In the genomic region with DNA sequence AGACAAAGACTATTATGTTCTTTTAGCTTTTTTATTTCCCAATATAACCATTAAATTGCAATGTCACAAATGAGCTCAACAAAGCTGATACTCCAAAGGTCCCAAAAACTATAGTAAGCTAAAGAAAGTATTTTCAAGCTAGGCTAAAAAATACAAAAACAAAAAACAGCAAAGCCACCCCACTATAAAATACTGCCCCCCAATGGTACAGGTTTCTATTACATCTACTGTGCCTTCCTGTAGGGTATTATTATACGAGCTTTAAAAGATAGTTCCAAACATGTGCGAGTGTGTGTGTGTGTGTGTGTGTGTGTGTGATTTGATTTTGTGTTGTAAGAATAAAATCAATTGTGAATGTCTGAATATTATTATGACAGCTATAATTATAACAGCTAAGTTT, we compare ENCODE assay signal across 10 cellular contexts. TPM values are rescaled to one million over a fixed set of nuclear protein-coding genes. Genes with fewer than 3 reads are reported as not detected.
A peak's percentile ranks its signal among the peaks of the same experiment; 100 is the strongest.
DNase-seq lines count a peak whose midpoint lies in the region; ATAC-seq and TF ChIP-seq lines count a peak whose summit lies in the region.
"Had no signal": no experiment of that assay in that cellular context is flagged by ENCODE, and none has a peak within 500 bp of the region (broad histone marks: within the 10 kb centered on the region; RNA-seq: fewer than 3 reads in every experiment).

No MANE protein-coding gene starts in this region.

- no peak for DNase-seq in activated T-cell treated with anti-CD3 and anti-CD28 coated beads, Interleukin-2, amount 50 U/mL, for 4 hours
- no peak for DNase-seq in activated T-cell treated with anti-CD3 and anti-CD28 coated beads, Interleukin-2, amount 50 U/mL, for 48 hours
- DNase-seq in NCI-H460 (ENCODE audit: extremely low read depth, low read depth) (peak; percentile 4), dermis blood vessel endothelial cell (peak; percentile 4), gastrocnemius medialis (no peak), NK-92 (lab: John Stamatoyannopoulos, UW; ENCODE audit: unreplicated experiment) (no peak), hepatic stellate cell (ENCODE audit: low spot score) (no peak)
- DNase-seq: islet precursor cell had no signal

- no peaks in the 10 kb centered on the region for H3K27me3 ChIP-seq in gastrocnemius medialis

- TF ChIP-seq CTCF in gastrocnemius medialis (IDR thresholded peaks at IDR 0.05 in 4 of 5, conservative IDR thresholded peaks at IDR 0.05 in 1 of 5) = peak in 4 of 5 experiments; percentile 6 to 51 (median 28)

- intact Hi-C loops in gastrocnemius medialis (cut with DNase I; ENCODE audit: low total_unique reads) = loop anchor here (2.0 kb wide), 1 partner anchor 118 kb away; no protein-coding TSS in a partner anchor

- peaks cover 11% of the 10 kb centered on the region for H3K36me3 Mint-ChIP-seq in activated T-cell treated with anti-CD3 and anti-CD28 coated beads, Interleukin-2, amount 50 U/mL, for 4 hours (ENCODE audit: insufficient read depth)
- peaks cover 6% of the 10 kb centered on the region for H3K36me3 Mint-ChIP-seq in stimulated activated memory B cell treated with anti-CD40 and anti-IgM and Interleukin-4, amounts not matched to agents 10 μg/mL and 1 μg/mL and 100 μg/mL, for 72 hours

- H3K9me3 ChIP-seq in gastrocnemius medialis = no peaks in the 10 kb centered on the region

- in situ Hi-C loops in gastrocnemius medialis (cut with MboI; ENCODE audit: low sequenced_read_pairs in 4 of 4) = loop anchor here in 1 of 4 donors (25.0 kb wide), 1 partner anchor 96 kb away; no protein-coding TSS in a partner anchor

- no peak for ATAC-seq in activated T-cell treated with anti-CD3 and anti-CD28 coated beads, Interleukin-2, amount 50 U/mL, for 4 hours
- no peak for ATAC-seq in gastrocnemius medialis
- no peak for ATAC-seq in stimulated activated memory B cell treated with anti-CD40 and anti-IgM and Interleukin-4, amounts not matched to agents 10 μg/mL and 1 μg/mL and 100 μg/mL, for 72 hours

- H3K36me3 ChIP-seq in gastrocnemius medialis = no peaks in the 10 kb centered on the region

- peaks cover 34% of the 10 kb centered on the region for H3K4me1 Mint-ChIP-seq in activated T-cell treated with anti-CD3 and anti-CD28 coated beads, Interleukin-2, amount 50 U/mL, for 4 hours (ENCODE audit: low read depth)
- peaks cover 9% of the 10 kb centered on the region for H3K4me1 Mint-ChIP-seq in stimulated activated memory B cell treated with anti-CD40 and anti-IgM and Interleukin-4, amounts not matched to agents 10 μg/mL and 1 μg/mL and 100 μg/mL, for 72 hours

- no peak overlapping the region for H3K27ac Mint-ChIP-seq in stimulated activated memory B cell treated with anti-CD40 and anti-IgM and Interleukin-4, amounts not matched to agents 10 μg/mL and 1 μg/mL and 100 μg/mL, for 72 hours

- no peak overlapping the region for H3K27ac ChIP-seq in gastrocnemius medialis

- H3K4me3 ChIP-seq in gastrocnemius medialis = no peak overlapping the region

- no peaks in the 10 kb centered on the region for H3K27me3 Mint-ChIP-seq in activated T-cell treated with anti-CD3 and anti-CD28 coated beads, Interleukin-2, amount 50 U/mL, for 4 hours (ENCODE audit: low read depth)
- no peaks in the 10 kb centered on the region for H3K27me3 Mint-ChIP-seq in stimulated activated memory B cell treated with anti-CD40 and anti-IgM and Interleukin-4, amounts not matched to agents 10 μg/mL and 1 μg/mL and 100 μg/mL, for 72 hours

- TF ChIP-seq POLR2A in gastrocnemius medialis (IDR thresholded peaks at IDR 0.05) = no peak

- peak overlapping the region; percentile 79 for H3K4me3 Mint-ChIP-seq in activated T-cell treated with anti-CD3 and anti-CD28 coated beads, Interleukin-2, amount 50 U/mL, for 4 hours
- no peak overlapping the region for H3K4me3 Mint-ChIP-seq in stimulated activated memory B cell treated with anti-CD40 and anti-IgM and Interleukin-4, amounts not matched to agents 10 μg/mL and 1 μg/mL and 100 μg/mL, for 72 hours

- H3K9me3 Mint-ChIP-seq in activated T-cell treated with anti-CD3 and anti-CD28 coated beads, Interleukin-2, amount 50 U/mL, for 4 hours = no peaks in the 10 kb centered on the region
- no peaks in the 10 kb centered on the region for H3K9me3 Mint-ChIP-seq in stimulated activated memory B cell treated with anti-CD40 and anti-IgM and Interleukin-4, amounts not matched to agents 10 μg/mL and 1 μg/mL and 100 μg/mL, for 72 hours

- H3K4me1 ChIP-seq in gastrocnemius medialis = no peaks in the 10 kb centered on the region

RNA-seq across cellular contexts. Expression of gene IFNG, which starts 1.1 kb away (rescaled TPM):
- total RNA-seq in activated T-cell treated with anti-CD3 and anti-CD28 coated beads, Interleukin-2, amount 50 U/mL, for 4 hours = 100 to 1,000 TPM in 2 of 3 donors, 10 to 100 TPM in 1; 61.8 to 920 (median 807) TPM
- not detected in 2 replicates for total RNA-seq in NCI-H460 (2014; rRNA removed; shearing (Covaris generic))
- polyA plus RNA-seq in NCI-H460 (2014; cell fraction: nucleus; rRNA removed) = not detected in 2 replicates
- total RNA-seq in dermis blood vessel endothelial cell (not detected in 2 replicates), gastrocnemius medialis (not detected)
- total RNA-seq: subcutaneous adipose tissue had no signal

Comparison
In these comparisons a context has a peak if more than half of its experiments do, and no peak if none do; other contexts are left out.
1. DNase-seq: peak in NCI-H460 (single experiment) and dermis blood vessel endothelial cell (single experiment); none in activated T-cell treated with anti-CD3 and anti-CD28 coated beads, Interleukin-2, amount 50 U/mL, for 4 hours (single experiment), activated T-cell treated with anti-CD3 and anti-CD28 coated beads, Interleukin-2, amount 50 U/mL, for 48 hours (0 of 2), gastrocnemius medialis (0 of 2), NK-92 (single experiment) and hepatic stellate cell (single experiment).
2. RNA of gene IFNG, which starts 1.1 kb away (total RNA-seq): 61.8 to 920 TPM in activated T-cell treated with anti-CD3 and anti-CD28 coated beads, Interleukin-2, amount 50 U/mL, for 4 hours; not detected in NCI-H460, not detected in dermis blood vessel endothelial cell and not detected in gastrocnemius medialis; every median in the first group is over 10 times any median in the second.